ENCODE assay signal across 11 cellular contexts in the genomic region with DNA sequence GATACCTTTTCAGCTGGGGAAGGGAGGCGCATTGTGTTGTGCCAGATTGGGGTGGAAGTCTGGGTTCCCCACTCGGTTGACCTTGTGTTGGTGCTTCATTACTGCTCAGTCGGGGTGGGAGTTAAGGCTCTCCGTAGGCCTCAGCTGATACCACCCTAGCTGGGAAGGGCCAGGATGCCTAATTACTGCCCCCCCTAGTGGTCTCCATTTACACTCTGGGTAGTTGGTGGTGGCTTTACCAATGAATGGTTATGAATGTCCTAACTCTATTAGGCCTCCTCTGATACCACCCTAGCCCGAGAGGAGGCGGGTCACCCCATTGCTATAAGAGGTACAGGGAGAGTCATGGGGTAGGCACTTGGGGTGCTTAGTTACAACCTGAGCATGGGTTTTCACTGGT. TPM values are rescaled to one million over a fixed set of nuclear protein-coding genes. Genes with fewer than 3 reads are reported as not detected.
A peak's percentile ranks its signal among the peaks of the same experiment; 100 is the strongest.
DNase-seq lines count a peak whose midpoint lies in the region; ATAC-seq, FAIRE-seq and TF ChIP-seq lines count a peak whose summit lies in the region.
"Had no signal": no experiment of that assay in that cellular context is flagged by ENCODE, and none has a peak within 500 bp of the region (broad histone marks: within the 10 kb centered on the region; RNA-seq: fewer than 3 reads in every experiment).

No MANE protein-coding gene starts in this region.

- DNase-seq in CD1c-positive myeloid dendritic cell (ENCODE audit: extremely low spot score) (peak; percentile 6), H54 (ENCODE audit: insufficient read length, low spot score) (no peak), WTC11 (ENCODE audit: low spot score) (peak; percentile 45), iPS-NIHi11 (ENCODE audit: low spot score) (peak; percentile 54), RKO (ENCODE audit: low spot score) (no peak), NCI-H524 treated with DMSO at 0.1 percent for 48 hours (lab: John Stamatoyannopoulos, UW) (no peak), cerebellar cortex (ENCODE audit: low spot score) (no peak)
- DNase-seq: activated CD4-positive, alpha-beta T cell treated with anti-CD3 and anti-CD28 coated beads for 4 hours; activated naive CD4-positive, alpha-beta T cell treated with Interleukin-2 at 50 U/mL for 16 hours; NCI-H1930 had no signal

- H3K27me3 Mint-ChIP-seq in WTC11 (ENCODE audit: low read depth) = no peaks in the 10 kb centered on the region

- TF ChIP-seq POLR2A in H54 (IDR thresholded peaks at IDR 0.05; ENCODE audit: low read depth, low read length) = no peak

- H3K36me3 Mint-ChIP-seq in WTC11 = peaks cover 25% of the 10 kb centered on the region

- FAIRE-seq in H54 (lab: Jason Lieb, UNC) = peak; percentile 50

- ATAC-seq in WTC11 (peak; percentile 100), GM18520 (IDR thresholded peaks at IDR 0.05; ENCODE audit: unreplicated experiment) (no peak)

- peaks cover 9% of the 10 kb centered on the region for H3K4me1 Mint-ChIP-seq in WTC11

- H3K27ac Mint-ChIP-seq in WTC11 = no peak overlapping the region; the same call in 1 of the 2 replicates

- no peaks in the 10 kb centered on the region for H3K9me3 Mint-ChIP-seq in WTC11

- POLR2A ChIA-PET in WTC11 (lab: Charles Lee) = no interaction called here

- CTCF ChIA-PET in WTC11 (lab: Charles Lee) = interaction anchor here (0.6 to 1.0 kb wide), 6 partner anchors 11 to 282 kb away, joined by 3 to 6 read pairs (median 4); no protein-coding TSS in a partner anchor

- no peak overlapping the region for H3K4me3 Mint-ChIP-seq in WTC11

- TF ChIP-seq CTCF in WTC11 (IDR thresholded peaks at IDR 0.05) = peak; percentile 31; the same call in 1 of the 2 replicates

TF ChIP-seq in WTC11, 78 proteins besides CTCF, POLR2A, EP300 and RAD21:
- TF ChIP-seq NR3C1 (CRISPR knock-in tag; conservative IDR thresholded peaks at IDR 0.05; ENCODE audit: low read depth) (no peak), ZNF232 (CRISPR knock-in tag; IDR thresholded peaks at IDR 0.05) (0 out of 2 replicates have a peak, but pooled peaks have one; percentile 28)

RNA-seq across cellular contexts. Expression of a gene that starts 27.5 kb away (rescaled TPM):
- total RNA-seq in WTC11 (2021) = 48.3 to 57.1 TPM (median 52.8 TPM) in 3 replicates

RNA-seq across cellular contexts. Expression of a gene that starts 29.9 kb away (rescaled TPM):
- 24.7 to 27.7 TPM (median 27.3 TPM) in 3 replicates for total RNA-seq in WTC11 (2021)

Comparison
In these comparisons a context has a peak if more than half of its experiments do, and no peak if none do; other contexts are left out.
1. DNase-seq: peak in CD1c-positive myeloid dendritic cell (single experiment), WTC11 (single experiment) and iPS-NIHi11 (single experiment); none in H54 (single experiment), RKO (single experiment), NCI-H524 treated with DMSO at 0.1 percent for 48 hours (single experiment) and cerebellar cortex (single experiment).